In the genomic region with DNA sequence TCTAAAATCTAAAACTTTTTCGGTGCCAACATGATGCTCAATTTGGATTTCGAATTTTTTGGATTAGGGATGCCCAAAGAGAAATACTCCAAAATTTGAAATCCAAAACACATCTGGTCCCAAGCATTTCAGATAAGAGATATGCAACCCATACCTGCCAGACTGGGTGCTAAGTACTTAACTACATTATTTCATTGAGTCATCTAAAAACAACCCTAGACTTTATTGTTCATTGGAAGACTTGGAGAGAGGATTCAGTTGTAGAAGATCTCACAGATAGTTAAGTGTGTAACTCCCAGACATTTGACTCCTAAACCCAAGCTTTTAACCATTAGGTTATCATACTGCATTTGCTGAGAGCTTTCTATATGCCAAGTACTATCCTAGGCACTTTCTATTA, we compare ENCODE assay signal across 2 cellular contexts.
TF ChIP-seq lines count a peak whose summit lies in the region.

No MANE protein-coding gene starts in this region.

TF ChIP-seq in SK-N-SH treated with all-trans-retinoic acid at 6 μM for 48 hours, 23 proteins besides CTCF, POLR2A, EP300 and RAD21 (continued from another document):
- 0 out of 2 replicates have a peak, but pooled peaks have one; percentile 28 for TF ChIP-seq ZFP3 (CRISPR knock-in tag; IDR thresholded peaks at IDR 0.05)
- no peak for TF ChIP-seq ESRRG (CRISPR knock-in tag; IDR thresholded peaks at IDR 0.05)
- TF ChIP-seq, protein P1, sequence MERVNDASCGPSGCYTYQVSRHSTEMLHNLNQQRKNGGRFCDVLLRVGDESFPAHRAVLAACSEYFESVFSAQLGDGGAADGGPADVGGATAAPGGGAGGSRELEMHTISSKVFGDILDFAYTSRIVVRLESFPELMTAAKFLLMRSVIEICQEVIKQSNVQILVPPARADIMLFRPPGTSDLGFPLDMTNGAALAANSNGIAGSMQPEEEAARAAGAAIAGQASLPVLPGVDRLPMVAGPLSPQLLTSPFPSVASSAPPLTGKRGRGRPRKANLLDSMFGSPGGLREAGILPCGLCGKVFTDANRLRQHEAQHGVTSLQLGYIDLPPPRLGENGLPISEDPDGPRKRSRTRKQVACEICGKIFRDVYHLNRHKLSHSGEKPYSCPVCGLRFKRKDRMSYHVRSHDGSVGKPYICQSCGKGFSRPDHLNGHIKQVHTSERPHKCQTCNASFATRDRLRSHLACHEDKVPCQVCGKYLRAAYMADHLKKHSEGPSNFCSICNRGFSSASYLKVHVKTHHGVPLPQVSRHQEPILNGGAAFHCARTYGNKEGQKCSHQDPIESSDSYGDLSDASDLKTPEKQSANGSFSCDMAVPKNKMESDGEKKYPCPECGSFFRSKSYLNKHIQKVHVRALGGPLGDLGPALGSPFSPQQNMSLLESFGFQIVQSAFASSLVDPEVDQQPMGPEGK (CRISPR knock-in tag; IDR thresholded peaks at IDR 0.05; ENCODE audit: borderline replicate concordance): no peak
- peak; percentile 65 for TF ChIP-seq ISL1 (CRISPR knock-in tag; IDR thresholded peaks at IDR 0.05)
- TF ChIP-seq, protein P2, sequence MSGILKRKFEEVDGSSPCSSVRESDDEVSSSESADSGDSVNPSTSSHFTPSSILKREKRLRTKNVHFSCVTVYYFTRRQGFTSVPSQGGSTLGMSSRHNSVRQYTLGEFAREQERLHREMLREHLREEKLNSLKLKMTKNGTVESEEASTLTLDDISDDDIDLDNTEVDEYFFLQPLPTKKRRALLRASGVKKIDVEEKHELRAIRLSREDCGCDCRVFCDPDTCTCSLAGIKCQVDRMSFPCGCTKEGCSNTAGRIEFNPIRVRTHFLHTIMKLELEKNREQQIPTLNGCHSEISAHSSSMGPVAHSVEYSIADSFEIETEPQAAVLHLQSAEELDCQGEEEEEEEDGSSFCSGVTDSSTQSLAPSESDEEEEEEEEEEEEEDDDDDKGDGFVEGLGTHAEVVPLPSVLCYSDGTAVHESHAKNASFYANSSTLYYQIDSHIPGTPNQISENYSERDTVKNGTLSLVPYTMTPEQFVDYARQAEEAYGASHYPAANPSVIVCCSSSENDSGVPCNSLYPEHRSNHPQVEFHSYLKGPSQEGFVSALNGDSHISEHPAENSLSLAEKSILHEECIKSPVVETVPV (CRISPR knock-in tag; IDR thresholded peaks at IDR 0.05): no peak
- no peak for TF ChIP-seq TSHZ2 (CRISPR knock-in tag; IDR thresholded peaks at IDR 0.05)
- no peak for TF ChIP-seq RARB (CRISPR knock-in tag; IDR thresholded peaks at IDR 0.05)
- no peak for TF ChIP-seq ZNF8 (CRISPR knock-in tag; IDR thresholded peaks at IDR 0.05)
- TF ChIP-seq ZFP30 (CRISPR knock-in tag; IDR thresholded peaks at IDR 0.05): no peak

TF ChIP-seq in SK-N-SH, 30 proteins besides CTCF, POLR2A, EP300 and RAD21 (continued from another document):
- TF ChIP-seq, protein P3, sequence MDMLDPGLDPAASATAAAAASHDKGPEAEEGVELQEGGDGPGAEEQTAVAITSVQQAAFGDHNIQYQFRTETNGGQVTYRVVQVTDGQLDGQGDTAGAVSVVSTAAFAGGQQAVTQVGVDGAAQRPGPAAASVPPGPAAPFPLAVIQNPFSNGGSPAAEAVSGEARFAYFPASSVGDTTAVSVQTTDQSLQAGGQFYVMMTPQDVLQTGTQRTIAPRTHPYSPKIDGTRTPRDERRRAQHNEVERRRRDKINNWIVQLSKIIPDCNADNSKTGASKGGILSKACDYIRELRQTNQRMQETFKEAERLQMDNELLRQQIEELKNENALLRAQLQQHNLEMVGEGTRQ (IDR thresholded peaks at IDR 0.05; ENCODE audit: borderline replicate concordance, low read depth, low read length): no peak
- TF ChIP-seq ELF1 (IDR thresholded peaks at IDR 0.05) (no peak), YY1 (IDR thresholded peaks at IDR 0.05; ENCODE audit: low read depth) (no peak), NRF1 (IDR thresholded peaks at IDR 0.05; ENCODE audit: low read depth, low read length) (no peak)
